ENCODE assay signal across 8 cellular contexts in the genomic region with DNA sequence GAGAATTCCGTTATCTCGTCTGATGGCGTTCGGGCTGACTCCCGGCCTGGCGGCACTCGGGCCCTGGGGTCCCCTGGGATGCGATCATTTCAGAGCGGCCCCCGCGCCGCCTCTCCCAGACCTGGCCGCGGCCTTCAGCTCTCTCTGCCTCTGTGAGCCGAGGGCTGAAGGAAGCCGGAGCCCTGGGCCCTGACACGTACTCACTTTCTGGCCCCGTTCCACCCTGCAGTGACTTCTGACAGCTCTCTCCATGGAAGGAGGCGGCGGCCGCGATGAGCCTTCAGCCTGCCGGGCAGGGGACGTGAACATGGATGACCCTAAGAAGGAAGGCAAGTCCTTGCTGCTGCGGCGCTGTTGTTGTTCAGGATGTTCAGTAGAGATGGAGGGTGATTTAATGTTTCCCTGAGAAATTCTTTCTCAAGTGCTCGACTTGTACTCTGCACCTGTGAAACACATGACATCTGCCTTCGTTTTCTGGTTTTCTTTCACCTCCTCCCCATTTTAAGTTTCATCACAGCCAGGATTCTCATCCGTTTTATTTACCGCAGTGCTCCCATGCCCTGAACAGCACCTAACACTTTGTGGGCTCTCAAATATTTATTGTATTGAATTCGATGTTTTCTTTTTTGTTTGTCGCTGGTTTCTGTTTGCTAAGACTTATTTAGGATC. TPM values are rescaled to one million over a fixed set of nuclear protein-coding genes. Genes with fewer than 3 reads are reported as not detected.
DNase-seq lines count a peak whose midpoint lies in the region; ATAC-seq lines count a peak whose summit lies in the region.

No MANE protein-coding gene starts in this region.

- H3K9ac ChIP-seq in muscle layer of colon (ENCODE audit: low read length): no peak overlapping the region

- peaks cover 5% of the 10 kb centered on the region for H3K36me3 ChIP-seq in ectodermal cell (ENCODE audit: control insufficient read depth, insufficient read depth, low read length)
- H3K36me3 ChIP-seq in muscle layer of colon (ENCODE audit: insufficient read depth, low read length): peaks cover 13% of the 10 kb centered on the region

- H3K27me3 Mint-ChIP-seq in activated CD4-positive, alpha-beta T cell treated with anti-CD3 and anti-CD28 coated beads, Interleukin-2, amount 10 ng/mL, durations not matched to agents 24 days and 14 days: no peaks in the 10 kb centered on the region

- 5% methylated on average over 32 of the region's 32 CpGs for WGBS in ectodermal cell, 2 experiments

- ATAC-seq in HG02943 (IDR thresholded peaks at IDR 0.05; ENCODE audit: low read depth, unreplicated experiment): peak; percentile 15

- H3K27ac ChIP-seq in ectodermal cell (ENCODE audit: insufficient read depth, low read depth, low read length, poor library complexity, severe bottlenecking) (no peak overlapping the region), muscle layer of colon (ENCODE audit: low read depth, low read length) (no peak overlapping the region)

- peak overlapping the region; percentile 68 for H3K27ac Mint-ChIP-seq in activated CD4-positive, alpha-beta T cell treated with anti-CD3 and anti-CD28 coated beads, Interleukin-2, amount 10 ng/mL, durations not matched to agents 24 days and 14 days

- H3K4me3 ChIP-seq in ectodermal cell (ENCODE audit: insufficient read depth, low read depth, low read length) (peak overlapping the region; percentile 72), muscle layer of colon (ENCODE audit: low read depth in 1 of 2, low read length in 2 of 2) (peak overlapping the region; percentile 23 to 72)

- H3K4me1 ChIP-seq in ectodermal cell (ENCODE audit: control insufficient read depth, insufficient read depth, low read length): peaks cover 14% of the 10 kb centered on the region
- peaks cover 17% of the 10 kb centered on the region for H3K4me1 ChIP-seq in muscle layer of colon (ENCODE audit: insufficient read depth, low read length)

- H3K4me1 Mint-ChIP-seq in activated CD4-positive, alpha-beta T cell treated with anti-CD3 and anti-CD28 coated beads, Interleukin-2, amount 10 ng/mL, durations not matched to agents 24 days and 14 days: peaks cover 44% of the 10 kb centered on the region

- peaks cover 44% of the 10 kb centered on the region for H3K36me3 Mint-ChIP-seq in activated CD4-positive, alpha-beta T cell treated with anti-CD3 and anti-CD28 coated beads, Interleukin-2, amount 10 ng/mL, durations not matched to agents 24 days and 14 days (ENCODE audit: low read depth)

- H3K27me3 ChIP-seq in ectodermal cell (ENCODE audit: control insufficient read depth, insufficient read depth, low read length, poor library complexity, severe bottlenecking) (no peaks in the 10 kb centered on the region), muscle layer of colon (ENCODE audit: control insufficient read depth in 1 of 2, insufficient read depth in 2 of 2, low read length in 2 of 2) (no peaks in the 10 kb centered on the region)

- peak overlapping the region; percentile 91 for H3K4me3 Mint-ChIP-seq in activated CD4-positive, alpha-beta T cell treated with anti-CD3 and anti-CD28 coated beads, Interleukin-2, amount 10 ng/mL, durations not matched to agents 24 days and 14 days

- H3K9me3 Mint-ChIP-seq in activated CD4-positive, alpha-beta T cell treated with anti-CD3 and anti-CD28 coated beads, Interleukin-2, amount 10 ng/mL, durations not matched to agents 24 days and 14 days: no peaks in the 10 kb centered on the region

- peak; percentile 77 for DNase-seq in activated CD4-positive, alpha-beta T cell treated with anti-CD3 and anti-CD28 coated beads, Interleukin-2, amount 10 ng/mL, durations not matched to agents 24 days and 14 days
- DNase-seq in activated CD4-positive, alpha-beta T cell treated with anti-CD3 and anti-CD28 coated beads for 4 hours: no peak
- peak; percentile 57 for DNase-seq in RPMI8226
- no peak for DNase-seq in superior temporal gyrus (ENCODE audit: extremely low spot score)
- no peak for DNase-seq in NCI-H510A treated with DMSO at 0.1 percent for 48 hours (lab: John Stamatoyannopoulos, UW)

- H3K9me3 ChIP-seq in ectodermal cell (ENCODE audit: control insufficient read depth, low read length) (no peaks in the 10 kb centered on the region), muscle layer of colon (ENCODE audit: low read length) (no peaks in the 10 kb centered on the region)

- intact Hi-C loops in activated CD4-positive, alpha-beta T cell treated with anti-CD3 and anti-CD28 coated beads, Interleukin-2, amount 10 ng/mL, durations not matched to agents 24 days and 14 days (cut with micrococcal nuclease): loop anchor here (5.0 kb wide), 3 partner anchors 45 to 175 kb away; partner anchors contain the start of genes CDPF1 and PPARA

RNA-seq across cellular contexts. Expression of gene GTSE1, which starts 0.6 kb away (rescaled TPM):
- 37.6 and 40.8 TPM in 2 replicates for total RNA-seq in activated CD4-positive, alpha-beta T cell treated with anti-CD3 and anti-CD28 coated beads, Interleukin-2, amount 10 ng/mL, durations not matched to agents 24 days and 14 days
- 49.7 TPM for polyA plus RNA-seq in ectodermal cell (2013, experiment 1 of 4)
- polyA plus RNA-seq in ectodermal cell (2013, experiment 2 of 4): 38.5 TPM
- polyA plus RNA-seq in ectodermal cell (2013, experiment 3 of 4): 38.4 TPM
- polyA plus RNA-seq in ectodermal cell (2013, experiment 4 of 4): 35.6 TPM

RNA-seq across cellular contexts. Expression of gene TTC38, which starts 29.5 kb away (rescaled TPM):
- 19.2 and 20.3 TPM in 2 replicates for total RNA-seq in activated CD4-positive, alpha-beta T cell treated with anti-CD3 and anti-CD28 coated beads, Interleukin-2, amount 10 ng/mL, durations not matched to agents 24 days and 14 days
- 25.1 TPM for polyA plus RNA-seq in ectodermal cell (2013, experiment 1 of 4)
- 26.1 TPM for polyA plus RNA-seq in ectodermal cell (2013, experiment 2 of 4)
- polyA plus RNA-seq in ectodermal cell (2013, experiment 3 of 4): 19.6 TPM
- polyA plus RNA-seq in ectodermal cell (2013, experiment 4 of 4): 19.9 TPM

RNA-seq across cellular contexts. Expression of gene PKDREJ, which starts 34.1 kb away (rescaled TPM):
- not detected in 2 replicates for total RNA-seq in activated CD4-positive, alpha-beta T cell treated with anti-CD3 and anti-CD28 coated beads, Interleukin-2, amount 10 ng/mL, durations not matched to agents 24 days and 14 days
- not detected for polyA plus RNA-seq in ectodermal cell (2013, experiment 1 of 4)
- not detected for polyA plus RNA-seq in ectodermal cell (2013, experiment 2 of 4)
- polyA plus RNA-seq in ectodermal cell (2013, experiment 3 of 4): not detected
- polyA plus RNA-seq in ectodermal cell (2013, experiment 4 of 4): not detected

RNA-seq across cellular contexts. Expression of gene TRMU, which starts 38.2 kb away (rescaled TPM):
- total RNA-seq in activated CD4-positive, alpha-beta T cell treated with anti-CD3 and anti-CD28 coated beads, Interleukin-2, amount 10 ng/mL, durations not matched to agents 24 days and 14 days: 79.9 and 84.4 TPM in 2 replicates
- polyA plus RNA-seq in ectodermal cell (2013, experiment 1 of 4): 62.5 TPM
- 47.5 TPM for polyA plus RNA-seq in ectodermal cell (2013, experiment 2 of 4)
- 38.2 TPM for polyA plus RNA-seq in ectodermal cell (2013, experiment 3 of 4)
- 44.7 TPM for polyA plus RNA-seq in ectodermal cell (2013, experiment 4 of 4)

RNA-seq across cellular contexts. Expression of gene CDPF1, which starts 47.2 kb away (rescaled TPM):
- 10.4 and 10.6 TPM in 2 replicates for total RNA-seq in activated CD4-positive, alpha-beta T cell treated with anti-CD3 and anti-CD28 coated beads, Interleukin-2, amount 10 ng/mL, durations not matched to agents 24 days and 14 days
- 13.8 TPM for polyA plus RNA-seq in ectodermal cell (2013, experiment 1 of 4)
- 13.4 TPM for polyA plus RNA-seq in ectodermal cell (2013, experiment 2 of 4)
- 11.2 TPM for polyA plus RNA-seq in ectodermal cell (2013, experiment 3 of 4)
- polyA plus RNA-seq in ectodermal cell (2013, experiment 4 of 4): 13.5 TPM

Comparison
In these comparisons a context has a peak if more than half of its experiments do, and no peak if none do; other contexts are left out.
1. DNase-seq: peak in activated CD4-positive, alpha-beta T cell treated with anti-CD3 and anti-CD28 coated beads, Interleukin-2, amount 10 ng/mL, durations not matched to agents 24 days and 14 days (single experiment) and RPMI8226 (single experiment); none in activated CD4-positive, alpha-beta T cell treated with anti-CD3 and anti-CD28 coated beads for 4 hours (0 of 2), superior temporal gyrus (single experiment) and NCI-H510A treated with DMSO at 0.1 percent for 48 hours (single experiment).